1 cellular context compared by ENCODE assay signal in genomic region chr5:53008751-53009150, GRCh38.
TF ChIP-seq lines count a peak whose summit lies in the region.

No MANE protein-coding gene starts in this region.

TF ChIP-seq in HCT116, 20 proteins besides CTCF, POLR2A, EP300 and RAD21 (continued from another document):
- TF ChIP-seq JUND (IDR thresholded peaks at IDR 0.05) (peak; percentile 63), FOSL1 (IDR thresholded peaks at IDR 0.05; ENCODE audit: low read depth) (peak; percentile 78), SP1 (IDR thresholded peaks at IDR 0.05; ENCODE audit: low read depth) (peak; percentile 41), EZH2 (IDR thresholded peaks at IDR 0.05) (no peak), ZFX (IDR thresholded peaks at IDR 0.05) (no peak), CBX3 (IDR thresholded peaks at IDR 0.05; ENCODE audit: low read depth) (0 out of 2 replicates have a peak, but pooled peaks have one; percentile 49), EZH2phosphoT487 (IDR thresholded peaks at IDR 0.05; ENCODE audit: borderline replicate concordance) (no peak), YY1 (IDR thresholded peaks at IDR 0.05; ENCODE audit: extremely low read depth, insufficient replicate concordance, low read depth, low read length) (no peak)
- TF ChIP-seq, protein P1, sequence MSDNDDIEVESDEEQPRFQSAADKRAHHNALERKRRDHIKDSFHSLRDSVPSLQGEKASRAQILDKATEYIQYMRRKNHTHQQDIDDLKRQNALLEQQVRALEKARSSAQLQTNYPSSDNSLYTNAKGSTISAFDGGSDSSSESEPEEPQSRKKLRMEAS (IDR thresholded peaks at IDR 0.05) = peak; percentile 65
